1 cellular context compared by ENCODE assay signal in the genomic region with DNA sequence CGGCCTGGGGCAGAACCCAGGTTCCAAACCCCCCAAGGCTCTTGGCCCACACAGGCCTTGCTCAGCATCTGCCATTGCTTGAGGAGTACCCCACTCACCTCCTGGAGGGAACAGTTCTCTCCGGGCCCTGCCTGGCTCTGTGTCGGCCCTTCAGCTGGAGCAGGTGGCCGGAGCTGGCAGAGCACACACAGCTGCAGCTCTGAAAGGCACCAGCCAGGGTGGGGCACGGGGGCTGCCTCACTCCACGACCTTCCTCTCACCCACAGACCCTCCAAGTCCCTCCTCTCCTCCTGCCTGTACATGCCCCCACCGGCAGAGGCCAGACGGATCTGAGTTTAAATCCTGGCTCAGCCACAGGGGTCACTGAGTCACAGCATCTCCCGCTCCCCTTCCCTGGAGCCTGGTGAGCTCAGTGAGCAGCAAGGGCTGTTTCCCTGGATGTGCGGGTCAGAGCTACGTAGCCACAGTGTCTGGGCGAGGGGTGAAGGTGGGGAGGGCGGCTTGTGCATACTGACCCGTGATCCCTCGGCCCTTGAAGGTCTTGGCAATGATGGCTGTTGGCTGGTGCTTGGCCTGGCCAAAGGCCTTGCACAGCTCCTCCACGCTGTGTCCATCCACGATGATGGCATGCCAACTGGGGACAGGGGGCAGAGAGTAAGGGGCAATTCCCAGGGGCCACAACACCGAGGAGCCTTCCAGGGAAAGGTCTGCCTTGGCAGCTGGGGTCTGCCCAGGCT.
TF ChIP-seq lines count a peak whose summit lies in the region.

No MANE protein-coding gene starts in this region.

TF ChIP-seq in GM23338, 12 proteins besides CTCF, POLR2A, EP300 and RAD21 (continued from another document):
- TF ChIP-seq, protein P1, sequence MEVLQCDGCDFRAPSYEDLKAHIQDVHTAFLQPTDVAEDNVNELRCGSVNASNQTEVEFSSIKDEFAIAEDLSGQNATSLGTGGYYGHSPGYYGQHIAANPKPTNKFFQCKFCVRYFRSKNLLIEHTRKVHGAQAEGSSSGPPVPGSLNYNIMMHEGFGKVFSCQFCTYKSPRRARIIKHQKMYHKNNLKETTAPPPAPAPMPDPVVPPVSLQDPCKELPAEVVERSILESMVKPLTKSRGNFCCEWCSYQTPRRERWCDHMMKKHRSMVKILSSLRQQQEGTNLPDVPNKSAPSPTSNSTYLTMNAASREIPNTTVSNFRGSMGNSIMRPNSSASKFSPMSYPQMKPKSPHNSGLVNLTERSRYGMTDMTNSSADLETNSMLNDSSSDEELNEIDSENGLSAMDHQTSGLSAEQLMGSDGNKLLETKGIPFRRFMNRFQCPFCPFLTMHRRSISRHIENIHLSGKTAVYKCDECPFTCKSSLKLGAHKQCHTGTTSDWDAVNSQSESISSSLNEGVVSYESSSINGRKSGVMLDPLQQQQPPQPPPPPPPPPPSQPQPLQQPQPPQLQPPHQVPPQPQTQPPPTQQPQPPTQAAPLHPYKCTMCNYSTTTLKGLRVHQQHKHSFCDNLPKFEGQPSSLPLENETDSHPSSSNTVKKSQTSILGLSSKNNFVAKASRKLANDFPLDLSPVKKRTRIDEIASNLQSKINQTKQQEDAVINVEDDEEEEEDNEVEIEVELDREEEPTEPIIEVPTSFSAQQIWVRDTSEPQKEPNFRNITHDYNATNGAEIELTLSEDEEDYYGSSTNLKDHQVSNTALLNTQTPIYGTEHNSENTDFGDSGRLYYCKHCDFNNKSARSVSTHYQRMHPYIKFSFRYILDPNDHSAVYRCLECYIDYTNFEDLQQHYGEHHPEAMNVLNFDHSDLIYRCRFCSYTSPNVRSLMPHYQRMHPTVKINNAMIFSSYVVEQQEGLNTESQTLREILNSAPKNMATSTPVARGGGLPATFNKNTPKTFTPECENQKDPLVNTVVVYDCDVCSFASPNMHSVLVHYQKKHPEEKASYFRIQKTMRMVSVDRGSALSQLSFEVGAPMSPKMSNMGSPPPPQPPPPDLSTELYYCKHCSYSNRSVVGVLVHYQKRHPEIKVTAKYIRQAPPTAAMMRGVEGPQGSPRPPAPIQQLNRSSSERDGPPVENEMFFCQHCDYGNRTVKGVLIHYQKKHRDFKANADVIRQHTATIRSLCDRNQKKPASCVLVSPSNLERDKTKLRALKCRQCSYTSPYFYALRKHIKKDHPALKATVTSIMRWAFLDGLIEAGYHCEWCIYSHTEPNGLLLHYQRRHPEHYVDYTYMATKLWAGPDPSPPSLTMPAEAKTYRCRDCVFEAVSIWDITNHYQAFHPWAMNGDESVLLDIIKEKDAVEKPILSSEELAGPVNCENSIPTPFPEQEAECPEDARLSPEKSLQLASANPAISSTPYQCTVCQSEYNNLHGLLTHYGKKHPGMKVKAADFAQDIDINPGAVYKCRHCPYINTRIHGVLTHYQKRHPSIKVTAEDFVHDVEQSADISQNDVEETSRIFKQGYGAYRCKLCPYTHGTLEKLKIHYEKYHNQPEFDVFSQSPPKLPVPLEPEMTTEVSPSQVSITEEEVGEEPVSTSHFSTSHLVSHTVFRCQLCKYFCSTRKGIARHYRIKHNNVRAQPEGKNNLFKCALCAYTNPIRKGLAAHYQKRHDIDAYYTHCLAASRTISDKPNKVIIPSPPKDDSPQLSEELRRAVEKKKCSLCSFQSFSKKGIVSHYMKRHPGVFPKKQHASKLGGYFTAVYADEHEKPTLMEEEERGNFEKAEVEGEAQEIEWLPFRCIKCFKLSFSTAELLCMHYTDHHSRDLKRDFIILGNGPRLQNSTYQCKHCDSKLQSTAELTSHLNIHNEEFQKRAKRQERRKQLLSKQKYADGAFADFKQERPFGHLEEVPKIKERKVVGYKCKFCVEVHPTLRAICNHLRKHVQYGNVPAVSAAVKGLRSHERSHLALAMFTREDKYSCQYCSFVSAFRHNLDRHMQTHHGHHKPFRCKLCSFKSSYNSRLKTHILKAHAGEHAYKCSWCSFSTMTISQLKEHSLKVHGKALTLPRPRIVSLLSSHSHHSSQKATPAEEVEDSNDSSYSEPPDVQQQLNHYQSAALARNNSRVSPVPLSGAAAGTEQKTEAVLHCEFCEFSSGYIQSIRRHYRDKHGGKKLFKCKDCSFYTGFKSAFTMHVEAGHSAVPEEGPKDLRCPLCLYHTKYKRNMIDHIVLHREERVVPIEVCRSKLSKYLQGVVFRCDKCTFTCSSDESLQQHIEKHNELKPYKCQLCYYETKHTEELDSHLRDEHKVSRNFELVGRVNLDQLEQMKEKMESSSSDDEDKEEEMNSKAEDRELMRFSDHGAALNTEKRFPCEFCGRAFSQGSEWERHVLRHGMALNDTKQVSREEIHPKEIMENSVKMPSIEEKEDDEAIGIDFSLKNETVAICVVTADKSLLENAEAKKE (CRISPR knock-in tag; IDR thresholded peaks at IDR 0.05): no peak
- TF ChIP-seq POLR2AphosphoS5 (IDR thresholded peaks at IDR 0.05; ENCODE audit: low read depth) (no peak), CREB1 (CRISPR knock-in tag; IDR thresholded peaks at IDR 0.05; ENCODE audit: low read depth) (no peak), EZH2phosphoT487 (IDR thresholded peaks at IDR 0.05; ENCODE audit: unreplicated experiment) (no peak), NANOG (IDR thresholded peaks at IDR 0.05; ENCODE audit: borderline replicate concordance) (no peak), JUNB (IDR thresholded peaks at IDR 0.05; ENCODE audit: unreplicated experiment) (no peak), STAT1 (IDR thresholded peaks at IDR 0.05; ENCODE audit: unreplicated experiment) (no peak), ZNF114 (CRISPR knock-in tag; IDR thresholded peaks at IDR 0.05) (no peak), EZH2 (IDR thresholded peaks at IDR 0.05; ENCODE audit: low read depth, unreplicated experiment) (no peak)
- TF ChIP-seq, protein P2, sequence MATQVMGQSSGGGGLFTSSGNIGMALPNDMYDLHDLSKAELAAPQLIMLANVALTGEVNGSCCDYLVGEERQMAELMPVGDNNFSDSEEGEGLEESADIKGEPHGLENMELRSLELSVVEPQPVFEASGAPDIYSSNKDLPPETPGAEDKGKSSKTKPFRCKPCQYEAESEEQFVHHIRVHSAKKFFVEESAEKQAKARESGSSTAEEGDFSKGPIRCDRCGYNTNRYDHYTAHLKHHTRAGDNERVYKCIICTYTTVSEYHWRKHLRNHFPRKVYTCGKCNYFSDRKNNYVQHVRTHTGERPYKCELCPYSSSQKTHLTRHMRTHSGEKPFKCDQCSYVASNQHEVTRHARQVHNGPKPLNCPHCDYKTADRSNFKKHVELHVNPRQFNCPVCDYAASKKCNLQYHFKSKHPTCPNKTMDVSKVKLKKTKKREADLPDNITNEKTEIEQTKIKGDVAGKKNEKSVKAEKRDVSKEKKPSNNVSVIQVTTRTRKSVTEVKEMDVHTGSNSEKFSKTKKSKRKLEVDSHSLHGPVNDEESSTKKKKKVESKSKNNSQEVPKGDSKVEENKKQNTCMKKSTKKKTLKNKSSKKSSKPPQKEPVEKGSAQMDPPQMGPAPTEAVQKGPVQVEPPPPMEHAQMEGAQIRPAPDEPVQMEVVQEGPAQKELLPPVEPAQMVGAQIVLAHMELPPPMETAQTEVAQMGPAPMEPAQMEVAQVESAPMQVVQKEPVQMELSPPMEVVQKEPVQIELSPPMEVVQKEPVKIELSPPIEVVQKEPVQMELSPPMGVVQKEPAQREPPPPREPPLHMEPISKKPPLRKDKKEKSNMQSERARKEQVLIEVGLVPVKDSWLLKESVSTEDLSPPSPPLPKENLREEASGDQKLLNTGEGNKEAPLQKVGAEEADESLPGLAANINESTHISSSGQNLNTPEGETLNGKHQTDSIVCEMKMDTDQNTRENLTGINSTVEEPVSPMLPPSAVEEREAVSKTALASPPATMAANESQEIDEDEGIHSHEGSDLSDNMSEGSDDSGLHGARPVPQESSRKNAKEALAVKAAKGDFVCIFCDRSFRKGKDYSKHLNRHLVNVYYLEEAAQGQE (IDR thresholded peaks at IDR 0.05; ENCODE audit: unreplicated experiment): no peak
- TF ChIP-seq, protein P3, sequence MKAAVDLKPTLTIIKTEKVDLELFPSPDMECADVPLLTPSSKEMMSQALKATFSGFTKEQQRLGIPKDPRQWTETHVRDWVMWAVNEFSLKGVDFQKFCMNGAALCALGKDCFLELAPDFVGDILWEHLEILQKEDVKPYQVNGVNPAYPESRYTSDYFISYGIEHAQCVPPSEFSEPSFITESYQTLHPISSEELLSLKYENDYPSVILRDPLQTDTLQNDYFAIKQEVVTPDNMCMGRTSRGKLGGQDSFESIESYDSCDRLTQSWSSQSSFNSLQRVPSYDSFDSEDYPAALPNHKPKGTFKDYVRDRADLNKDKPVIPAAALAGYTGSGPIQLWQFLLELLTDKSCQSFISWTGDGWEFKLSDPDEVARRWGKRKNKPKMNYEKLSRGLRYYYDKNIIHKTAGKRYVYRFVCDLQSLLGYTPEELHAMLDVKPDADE (IDR thresholded peaks at IDR 0.05): no peak
